Comparison of ENCODE assay signal across 10 cellular contexts in genomic region chr20:50034567-50035170, GRCh38. TPM values are rescaled to one million over a fixed set of nuclear protein-coding genes. Genes with fewer than 3 reads are reported as not detected.
DNase-seq lines count a peak whose midpoint lies in the region; ATAC-seq and TF ChIP-seq lines count a peak whose summit lies in the region.
"Had no signal": no experiment of that assay in that cellular context is flagged by ENCODE, and none has a peak within 500 bp of the region (broad histone marks: within the 10 kb centered on the region; RNA-seq: fewer than 3 reads in every experiment).

No MANE protein-coding gene starts in this region.

- H3K27ac ChIP-seq in gastroesophageal sphincter (peak overlapping the region in 3 of 4 donors; percentile 42 to 63 (median 55)), spleen (peak overlapping the region in 7 of 8 donors; percentile 9 to 64 (median 57))

- peaks cover 0 to 42% (median 8%) of the 10 kb centered on the region in 3 donors for H3K4me1 ChIP-seq in gastroesophageal sphincter
- peaks cover 0 to 45% (median 14%) of the 10 kb centered on the region in 6 donors for H3K4me1 ChIP-seq in spleen

- CTCF ChIA-PET in activated naive CD4-positive, alpha-beta T cell treated with anti-CD3 and anti-CD28 coated beads for 36 hours (lab: Charles Lee) = interaction anchor here (0.7 to 2.3 kb wide), 2 partner anchors 36 to 199 kb away, joined by 3 to 7 read pairs; no protein-coding TSS in a partner anchor

- intact Hi-C loops in spleen (cut with DNase I; ENCODE audit: low total_unique reads) = no loop called here
- intact Hi-C loops in activated naive CD4-positive, alpha-beta T cell treated with anti-CD3 and anti-CD28 coated beads for 36 hours (cut with micrococcal nuclease) = no loop called here

- H3K4me3 Mint-ChIP-seq in T-helper 17 cell = no peak overlapping the region
- H3K4me3 Mint-ChIP-seq in activated naive CD4-positive, alpha-beta T cell treated with anti-CD3 and anti-CD28 coated beads for 36 hours = no peak overlapping the region

- peaks cover 2% of the 10 kb centered on the region for H3K4me1 Mint-ChIP-seq in T-helper 17 cell
- H3K4me1 Mint-ChIP-seq in activated naive CD4-positive, alpha-beta T cell treated with anti-CD3 and anti-CD28 coated beads for 36 hours (ENCODE audit: low read depth) = no peaks in the 10 kb centered on the region

- WGBS in gastroesophageal sphincter (ENCODE audit: low coverage in 1 of 2), 2 donors = 40% methylated on average over 2 of the region's 9 CpGs; no CpG with 5 or more reads in 1 of the 2 donors
- WGBS in spleen, 5 donors = 88 to 97% (median 95%) methylated on average over 7 to 9 of the region's 9 CpGs

- H3K27me3 Mint-ChIP-seq in T-helper 17 cell = peaks cover 27% of the 10 kb centered on the region
- no peaks in the 10 kb centered on the region for H3K27me3 Mint-ChIP-seq in activated naive CD4-positive, alpha-beta T cell treated with anti-CD3 and anti-CD28 coated beads for 36 hours (ENCODE audit: low read depth)

- peak overlapping the region; percentile 41 for H3K27ac Mint-ChIP-seq in T-helper 17 cell
- no peak overlapping the region for H3K27ac Mint-ChIP-seq in activated naive CD4-positive, alpha-beta T cell treated with anti-CD3 and anti-CD28 coated beads for 36 hours

- TF ChIP-seq POLR2A in gastroesophageal sphincter (IDR thresholded peaks at IDR 0.05) (no peak), spleen (IDR thresholded peaks at IDR 0.05) (no peak)

- ATAC-seq in T-helper 17 cell (no peak), gastroesophageal sphincter (peak; percentile 37), HG03460 (IDR thresholded peaks at IDR 0.05; ENCODE audit: unreplicated experiment) (no peak)

- H3K36me3 ChIP-seq in gastroesophageal sphincter (no peaks in the 10 kb centered on the region), spleen (no peaks in the 10 kb centered on the region)

- DNase-seq in H4 (ENCODE audit: low spot score) = peak; percentile 86
- DNase-seq in T-helper 17 cell = no peak
- no peak for DNase-seq in spleen
- no peak for DNase-seq in activated naive CD4-positive, alpha-beta T cell treated with anti-CD3 and anti-CD28 coated beads for 36 hours
- no peak for DNase-seq in NCI-H82 treated with DMSO at 0.1 percent for 48 hours (lab: John Stamatoyannopoulos, UW; ENCODE audit: unreplicated experiment)
- no peak for DNase-seq in germinal center (ENCODE audit: low spot score)
- DNase-seq: activated CD4-positive, alpha-beta T cell treated with anti-CD3 and anti-CD28 coated beads, Interleukin-2, amount 50 U/mL, for 48 hours; NCI-H2107 had no signal

- no peaks in the 10 kb centered on the region for H3K9me3 Mint-ChIP-seq in activated naive CD4-positive, alpha-beta T cell treated with anti-CD3 and anti-CD28 coated beads for 36 hours

- H3K4me3 ChIP-seq in gastroesophageal sphincter (no peak overlapping the region), spleen (no peak overlapping the region)

- H3K27me3 ChIP-seq in gastroesophageal sphincter = no peaks in the 10 kb centered on the region
- no peaks in the 10 kb centered on the region for H3K27me3 ChIP-seq in spleen (replicated peaks in 1 of 7)

- H3K9me3 ChIP-seq in T-helper 17 cell (ENCODE audit: control insufficient read depth, low read length, poor library complexity, severe bottlenecking) (no peaks in the 10 kb centered on the region), gastroesophageal sphincter (no peaks in the 10 kb centered on the region), spleen (no peaks in the 10 kb centered on the region)

- peaks cover 2% of the 10 kb centered on the region for H3K36me3 Mint-ChIP-seq in T-helper 17 cell (ENCODE audit: low read depth)
- no peaks in the 10 kb centered on the region for H3K36me3 Mint-ChIP-seq in activated naive CD4-positive, alpha-beta T cell treated with anti-CD3 and anti-CD28 coated beads for 36 hours (ENCODE audit: low read depth)

- no peak for TF ChIP-seq EP300 in gastroesophageal sphincter (IDR thresholded peaks at IDR 0.05)

- TF ChIP-seq CTCF in gastroesophageal sphincter (IDR thresholded peaks at IDR 0.05) = no peak
- no peak for TF ChIP-seq CTCF in spleen (IDR thresholded peaks at IDR 0.05 in 8 of 11, conservative IDR thresholded peaks at IDR 0.05 in 3 of 11)

RNA-seq across cellular contexts. Expression of gene SNAI1, which starts 51.9 kb away (rescaled TPM):
- total RNA-seq in H4 (2014; rRNA removed; shearing (Covaris generic)) = 5.5 and 10.5 TPM in 2 replicates
- total RNA-seq in T-helper 17 cell (1 to 10 TPM; 2.2 to 3.3 TPM), gastroesophageal sphincter (1 to 10 TPM in 3 of 4 donors, under 1 TPM in 1; 0.79 to 2.6 (median 1.2) TPM), spleen (10 to 100 TPM in 2 of 7 donors, 1 to 10 TPM in 5; 2.1 to 10.5 (median 8.3) TPM)
- 1 to 10 TPM; 1.3 to 2.4 (median 1.7) TPM for polyA plus RNA-seq in spleen
- total RNA-seq in activated naive CD4-positive, alpha-beta T cell treated with anti-CD3 and anti-CD28 coated beads for 36 hours = under 1 TPM in 1 of 2 experiments, not detected in 1; 0.31 TPM
